17 cellular contexts compared by ENCODE assay signal in the genomic region with DNA sequence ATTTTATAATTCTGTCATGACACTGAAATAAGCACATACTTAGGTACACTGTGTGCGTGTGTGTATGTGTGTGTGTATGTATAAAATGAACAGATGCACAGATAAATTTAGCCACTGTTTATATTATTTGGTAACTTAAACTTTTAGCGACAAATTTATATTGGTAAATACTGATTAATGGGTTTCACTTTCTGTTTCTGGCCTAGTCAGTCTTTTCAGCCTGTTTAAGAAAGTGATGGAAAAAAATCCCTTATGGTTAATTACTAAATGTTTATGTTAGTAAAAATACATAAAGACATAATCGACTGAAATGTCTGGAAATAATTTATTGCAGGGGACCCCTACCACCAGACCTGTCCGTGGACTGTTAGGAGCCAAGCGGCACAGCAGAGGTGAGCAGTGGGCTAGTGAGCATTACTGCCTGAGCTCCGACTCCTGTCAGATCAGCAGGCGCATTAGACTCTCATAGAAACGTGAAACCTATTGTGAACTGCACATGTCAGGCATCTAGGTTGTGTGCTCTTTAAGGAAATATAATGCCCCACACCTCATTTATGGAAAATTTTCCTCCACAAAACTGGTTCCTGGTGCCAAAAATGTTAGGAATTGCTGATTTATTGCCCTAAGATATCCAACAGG.
"Had no signal": no experiment of that assay in that cellular context is flagged by ENCODE, and none has a peak within 500 bp of the region (broad histone marks: within the 10 kb centered on the region; RNA-seq: fewer than 3 reads in every experiment).

No MANE protein-coding gene starts in this region.

- ATAC-seq: foreskin keratinocyte; natural killer cell treated with Interleukin-12 subunit alpha and Interleukin-12 subunit beta and Interleukin-15 and Interleukin-18, amount 100 ng/mL, for 72 hours; stimulated activated naive B cell treated with anti-CD40 and anti-IgM and Interleukin-4, amounts not matched to agents 10 μg/mL and 1 μg/mL and 100 μg/mL, for 72 hours had no signal

- FAIRE-seq: endothelial cell of umbilical vein had no signal

- H3K27ac ChIP-seq: esophagus squamous epithelium, foreskin keratinocyte, tibial artery, vagina had no signal

- H3K9me3 ChIP-seq: esophagus squamous epithelium, tibial artery, vagina had no signal

- H3K27me3 ChIP-seq: esophagus squamous epithelium, foreskin keratinocyte, tibial artery, vagina had no signal

- DNase-seq: activated CD4-positive, alpha-beta T cell treated with anti-CD3 and anti-CD28 coated beads, Interleukin-2, amount 10 ng/mL, durations not matched to agents 7 days and 5 days; activated CD4-positive, CD25-positive, alpha-beta regulatory T cell; activated naive CD4-positive, alpha-beta T cell; activated naive CD8-positive, alpha-beta T cell treated with anti-CD3 and anti-CD28 coated beads, Interleukin-2, amount 10 ng/mL, durations not matched to agents 7 days and 5 days; cortex of kidney; effector CD4-positive, alpha-beta T cell; esophagus squamous epithelium; foreskin keratinocyte; head of caudate nucleus; retina; stimulated activated CD4-positive, alpha-beta T cell treated with anti-CD3 and anti-CD28 coated beads, Interleukin-15, amount 100 ng/mL, for 24 hours; stimulated activated CD4-positive, alpha-beta T cell treated with anti-CD3 and anti-CD28 coated beads, Interleukin-4, amount 100 ng/mL, for 1 hour; stimulated activated naive B cell treated with anti-CD40 and anti-IgM and Interleukin-4, amounts not matched to agents 10 μg/mL and 1 μg/mL and 100 μg/mL, for 72 hours; tibial artery had no signal

- H3K4me1 ChIP-seq: esophagus squamous epithelium, foreskin keratinocyte, tibial artery, vagina had no signal

- H3K36me3 ChIP-seq: esophagus squamous epithelium, tibial artery, vagina had no signal

- H3K4me3 ChIP-seq: esophagus squamous epithelium, tibial artery, vagina had no signal
